24 cellular contexts compared by ENCODE assay signal in the genomic region with DNA sequence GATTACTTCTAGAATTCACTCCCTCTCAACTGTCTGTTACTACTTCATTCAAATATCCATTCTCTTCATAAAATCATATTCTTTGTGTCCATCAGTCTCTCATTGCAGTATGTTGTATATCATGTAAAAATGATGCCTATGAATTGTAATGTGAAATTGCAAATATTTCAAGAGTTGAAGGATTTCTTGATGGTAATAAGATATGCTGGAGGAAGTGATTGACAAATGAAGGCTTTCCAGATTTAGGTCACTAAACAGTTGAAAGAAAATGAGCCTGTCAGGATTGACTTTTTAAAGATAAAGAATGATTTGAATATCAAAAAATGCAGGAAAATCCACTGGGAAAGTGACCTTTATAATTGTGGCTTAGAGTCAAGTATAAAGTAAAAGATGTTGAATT.
"Had no signal": no experiment of that assay in that cellular context is flagged by ENCODE, and none has a peak within 500 bp of the region (broad histone marks: within the 10 kb centered on the region; RNA-seq: fewer than 3 reads in every experiment).

No MANE protein-coding gene starts in this region.

- FAIRE-seq: colon had no signal

- ATAC-seq: activated naive CD4-positive, alpha-beta T cell treated with anti-CD3 and anti-CD28 coated beads, Interleukin-2, amount 50 U/mL, for 72 hours; gastroesophageal sphincter; right lobe of liver had no signal

- DNase-seq: activated CD4-positive, alpha-beta memory T cell treated with anti-CD3 and anti-CD28 coated beads, Interleukin-2, amount 10 ng/mL, durations not matched to agents 7 days and 5 days; activated CD4-positive, alpha-beta T cell treated with anti-CD3 and anti-CD28 coated beads, Interleukin-2, amount 10 ng/mL, durations not matched to agents 7 days and 5 days; activated CD4-positive, CD25-positive, alpha-beta regulatory T cell treated with anti-CD3 and anti-CD28 coated beads, Interleukin-2, amount 50 U/mL, for 72 hours; activated CD8-positive, alpha-beta memory T cell treated with anti-CD3 and anti-CD28 coated beads, Interleukin-2, amount 50 U/mL, for 48 hours; activated gamma-delta T cell treated with Interleukin-2 at 50 U/mL for 16 hours; activated T-cell treated with anti-CD3 and anti-CD28 coated beads, Interleukin-2, amount 50 U/mL, for 24 hours; central memory CD4-positive, alpha-beta T cell; dermis blood vessel endothelial cell; effector CD4-positive, alpha-beta T cell; islet precursor cell; left ventricle myocardium inferior; ovary; right lobe of liver; stimulated activated CD4-positive, alpha-beta T cell treated with anti-CD3 and anti-CD28 coated beads, Interleukin-2, amount 100 ng/mL, for 48 hours; stimulated activated naive CD4-positive, alpha-beta T cell treated with Interleukin-2 at 50 U/mL for 16 hours; T1000 had no signal

- H3K4me1 ChIP-seq: breast epithelium, gastroesophageal sphincter, left ventricle myocardium inferior had no signal

- H3K9me3 ChIP-seq: breast epithelium, gastroesophageal sphincter, left ventricle myocardium inferior, neutrophil, ovary, tibial nerve had no signal

- H3K4me3 ChIP-seq: breast epithelium, gastroesophageal sphincter, hepatocyte, left ventricle myocardium inferior, lung, ovary, right lobe of liver, tibial nerve had no signal

- H3K27me3 ChIP-seq: breast epithelium, gastroesophageal sphincter, hepatocyte, neutrophil, ovary, right lobe of liver, tibial nerve had no signal

- H3K27ac ChIP-seq: breast epithelium, gastroesophageal sphincter, hepatocyte, left ventricle myocardium inferior, neutrophil, ovary, right lobe of liver, tibial nerve had no signal

- H3K36me3 ChIP-seq: breast epithelium, neutrophil, ovary, right lobe of liver had no signal

- H3K4me2 ChIP-seq: hepatocyte had no signal
